In genomic region chr11:20156280-20156875, GRCh38 we compare ENCODE assay signal across 1 cellular context.
TF ChIP-seq lines count a peak whose summit lies in the region.

No MANE protein-coding gene starts in this region.

TF ChIP-seq in H1, 55 proteins besides CTCF, POLR2A, EP300 and RAD21 (continued from another document):
- no peak for TF ChIP-seq CEBPB (IDR thresholded peaks at IDR 0.05; ENCODE audit: low read depth, low read length)
- TF ChIP-seq JUND (IDR thresholded peaks at IDR 0.05; ENCODE audit: low read length): no peak
- TF ChIP-seq FOSL1 (IDR thresholded peaks at IDR 0.05; ENCODE audit: insufficient read depth, low read depth, low read length): 0 out of 2 replicates have a peak, but pooled peaks have one; percentile 8
- 0 out of 2 replicates have a peak, but pooled peaks have one; percentile 23 for TF ChIP-seq SP1 (IDR thresholded peaks at IDR 0.05; ENCODE audit: low read depth, low read length)
- TF ChIP-seq TAF7 (optimal IDR thresholded peaks at IDR 0.05; ENCODE audit: borderline replicate concordance, low read depth, low read length): no peak
- no peak for TF ChIP-seq PHF8 (conservative IDR thresholded peaks at IDR 0.05; ENCODE audit: low read depth, low read length)
- TF ChIP-seq BRCA1 (IDR thresholded peaks at IDR 0.05; ENCODE audit: low read depth, low read length): no peak
- TF ChIP-seq SIN3A (conservative IDR thresholded peaks at IDR 0.05 in 1 of 2, IDR thresholded peaks at IDR 0.05 in 1 of 2; ENCODE audit: low read depth in 1 of 2, low read length in 2 of 2): 0 out of 4 replicates have a peak, but pooled peaks of 1 of the 2 experiments have one; percentile 0
- no peak for TF ChIP-seq CHD1 (IDR thresholded peaks at IDR 0.05; ENCODE audit: low read depth, low read length)
- no peak for TF ChIP-seq CBX5 (IDR thresholded peaks at IDR 0.05; ENCODE audit: low read depth, low read length)
- TF ChIP-seq KDM4A (IDR thresholded peaks at IDR 0.05; ENCODE audit: low read depth, low read length, severe bottlenecking): peak; percentile 94
- TF ChIP-seq HDAC2 (IDR thresholded peaks at IDR 0.05; ENCODE audit: borderline replicate concordance in 1 of 2, low read depth in 2 of 2, low read length in 2 of 2): 0 out of 4 replicates have a peak, but pooled peaks of 1 of the 2 experiments have one; percentile 46
- TF ChIP-seq BACH1 (IDR thresholded peaks at IDR 0.05; ENCODE audit: low read length): no peak
- no peak for TF ChIP-seq ATF3 (IDR thresholded peaks at IDR 0.05; ENCODE audit: insufficient read depth, low read depth, low read length)
- no peak for TF ChIP-seq RFX5 (IDR thresholded peaks at IDR 0.05; ENCODE audit: borderline replicate concordance, low read depth, low read length)
- TF ChIP-seq TAF1 (IDR thresholded peaks at IDR 0.05; ENCODE audit: low read depth, low read length): no peak
- no peak for TF ChIP-seq RBBP5 (IDR thresholded peaks at IDR 0.05; ENCODE audit: borderline replicate concordance, low read depth, low read length)
- TF ChIP-seq CREB1 (IDR thresholded peaks at IDR 0.05): no peak
- peak; percentile 66 for TF ChIP-seq CHD2 (IDR thresholded peaks at IDR 0.05; ENCODE audit: low read length)
- no peak for TF ChIP-seq RXRA (IDR thresholded peaks at IDR 0.05; ENCODE audit: insufficient read depth, low read depth, low read length)
- TF ChIP-seq POLR2AphosphoS5 (IDR thresholded peaks at IDR 0.05; ENCODE audit: low read depth, low read length): no peak
- TF ChIP-seq SUZ12 (IDR thresholded peaks at IDR 0.05; ENCODE audit: low read length): peak; percentile 28; the same call in 1 of the 2 replicates
- no peak for TF ChIP-seq SP2 (IDR thresholded peaks at IDR 0.05; ENCODE audit: low read length)
- TF ChIP-seq GABPA (IDR thresholded peaks at IDR 0.05; ENCODE audit: borderline replicate concordance, insufficient read depth, low read length): no peak
- no peak for TF ChIP-seq TBP (IDR thresholded peaks at IDR 0.05; ENCODE audit: low read depth, low read length)
- peak; percentile 80 for TF ChIP-seq EZH2 (IDR thresholded peaks at IDR 0.05; ENCODE audit: low read depth, low read length, severe bottlenecking)
- peak; percentile 51 for TF ChIP-seq ASH2L (IDR thresholded peaks at IDR 0.05; ENCODE audit: low read length)
- 0 out of 2 replicates have a peak, but pooled peaks have one; percentile 7 for TF ChIP-seq TEAD4 (IDR thresholded peaks at IDR 0.05; ENCODE audit: low read depth, low read length)
- no peak for TF ChIP-seq USF2 (IDR thresholded peaks at IDR 0.05; ENCODE audit: low read length)
- TF ChIP-seq RNF2 (IDR thresholded peaks at IDR 0.05; ENCODE audit: borderline replicate concordance, low read depth, low read length, missing control alignments, poor library complexity, severe bottlenecking): peak; percentile 53
- TF ChIP-seq EGR1 (IDR thresholded peaks at IDR 0.05; ENCODE audit: borderline replicate concordance, low read depth, low read length): peak; percentile 69; the same call in 1 of the 2 replicates
- no peak for TF ChIP-seq SAP30 (IDR thresholded peaks at IDR 0.05; ENCODE audit: insufficient read depth, insufficient replicate concordance, low read length)
- no peak for TF ChIP-seq ATF2 (IDR thresholded peaks at IDR 0.05; ENCODE audit: low read length)
TF ChIP-seq in H1: peak in this region for 14.
